18 cellular contexts compared by ENCODE assay signal in the genomic region with DNA sequence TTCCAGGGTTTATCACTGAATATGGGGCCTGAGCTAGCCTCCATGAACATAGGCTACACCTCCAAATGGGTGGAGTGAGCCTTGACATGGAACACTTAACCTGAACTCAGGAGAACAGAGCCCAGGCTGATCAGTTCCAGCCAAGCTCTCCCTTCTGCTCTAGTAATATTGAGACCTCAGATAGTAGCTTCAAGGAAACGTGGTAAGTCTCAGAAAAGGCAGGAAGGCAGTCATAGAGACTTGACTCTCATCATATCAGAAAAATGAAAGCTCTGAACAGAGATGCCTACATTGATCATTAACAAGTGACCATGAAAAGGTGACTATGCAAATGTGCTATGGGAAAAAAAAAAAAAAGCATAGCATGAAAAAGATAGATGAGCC.
DNase-seq lines count a peak whose midpoint lies in the region; ATAC-seq and TF ChIP-seq lines count a peak whose summit lies in the region.
"Had no signal": no experiment of that assay in that cellular context is flagged by ENCODE, and none has a peak within 500 bp of the region (broad histone marks: within the 10 kb centered on the region; RNA-seq: fewer than 3 reads in every experiment).

No MANE protein-coding gene starts in this region.

- no peaks in the 10 kb centered on the region for H3K9me3 Mint-ChIP-seq in stimulated activated naive CD8-positive, alpha-beta T cell treated with anti-CD3 and anti-CD28 coated beads, Interleukin-15, amount 100 ng/mL, for 72 hours
- H3K9me3 Mint-ChIP-seq: activated CD4-positive, alpha-beta memory T cell treated with anti-CD3 and anti-CD28 coated beads for 36 hours; activated naive CD4-positive, alpha-beta T cell treated with anti-CD3 and anti-CD28 coated beads for 36 hours; T-helper 1 cell treated with Interleukin-12 subunit alpha and Interleukin-12 subunit beta and Interleukin-4 antibody, amounts not matched to agents 30 μg/mL and 1 μg/mL, for 36 hours had no signal

- no peak overlapping the region for H3K27ac Mint-ChIP-seq in stimulated activated naive CD8-positive, alpha-beta T cell treated with anti-CD3 and anti-CD28 coated beads, Interleukin-15, amount 100 ng/mL, for 72 hours
- H3K27ac Mint-ChIP-seq: activated CD4-positive, alpha-beta memory T cell treated with anti-CD3 and anti-CD28 coated beads for 36 hours; activated naive CD4-positive, alpha-beta T cell treated with anti-CD3 and anti-CD28 coated beads for 36 hours; T-helper 1 cell treated with Interleukin-12 subunit alpha and Interleukin-12 subunit beta and Interleukin-4 antibody, amounts not matched to agents 30 μg/mL and 1 μg/mL, for 36 hours had no signal

- peak; percentile 74 for ATAC-seq in GM19397 (IDR thresholded peaks at IDR 0.05; ENCODE audit: unreplicated experiment)
- peak; percentile 82 for ATAC-seq in HG02642 (IDR thresholded peaks at IDR 0.05; ENCODE audit: poor library complexity, unreplicated experiment)
- ATAC-seq in HG03196 (IDR thresholded peaks at IDR 0.05; ENCODE audit: unreplicated experiment) = peak; percentile 88
- ATAC-seq in stimulated activated naive CD8-positive, alpha-beta T cell treated with anti-CD3 and anti-CD28 coated beads, Interleukin-15, amount 100 ng/mL, for 72 hours = no peak
- ATAC-seq: A549 had no signal

- no peak overlapping the region for H3K4me3 Mint-ChIP-seq in stimulated activated naive CD8-positive, alpha-beta T cell treated with anti-CD3 and anti-CD28 coated beads, Interleukin-15, amount 100 ng/mL, for 72 hours
- H3K4me3 Mint-ChIP-seq: activated CD4-positive, alpha-beta memory T cell treated with anti-CD3 and anti-CD28 coated beads for 36 hours; activated naive CD4-positive, alpha-beta T cell treated with anti-CD3 and anti-CD28 coated beads for 36 hours; T-helper 1 cell treated with Interleukin-12 subunit alpha and Interleukin-12 subunit beta and Interleukin-4 antibody, amounts not matched to agents 30 μg/mL and 1 μg/mL, for 36 hours had no signal

- TF ChIP-seq CTCF in GM12865 (IDR thresholded peaks at IDR 0.05; ENCODE audit: insufficient read depth, low read depth, low read length, missing control alignments) = no peak

- no peak overlapping the region for H3K4me3 ChIP-seq in GM12865 (ENCODE audit: low read depth, low read length)
- H3K4me3 ChIP-seq: A549, lung, smooth muscle cell, tibial nerve had no signal

- H3K27me3 Mint-ChIP-seq in stimulated activated naive CD8-positive, alpha-beta T cell treated with anti-CD3 and anti-CD28 coated beads, Interleukin-15, amount 100 ng/mL, for 72 hours = peaks cover 8% of the 10 kb centered on the region
- H3K27me3 Mint-ChIP-seq: activated CD4-positive, alpha-beta memory T cell treated with anti-CD3 and anti-CD28 coated beads for 36 hours had no signal

- H3K4me1 Mint-ChIP-seq in stimulated activated naive CD8-positive, alpha-beta T cell treated with anti-CD3 and anti-CD28 coated beads, Interleukin-15, amount 100 ng/mL, for 72 hours = no peaks in the 10 kb centered on the region

- peak; percentile 22 for DNase-seq in GM12865 (ENCODE audit: low read depth)
- no peak for DNase-seq in stimulated activated naive CD8-positive, alpha-beta T cell treated with anti-CD3 and anti-CD28 coated beads, Interleukin-15, amount 100 ng/mL, for 72 hours
- DNase-seq in NCI-H146 treated with DMSO at 0.1 percent for 48 hours (lab: John Stamatoyannopoulos, UW; ENCODE audit: unreplicated experiment) = no peak
- no peak for DNase-seq in NK-92 treated with Interleukin-12 subunit alpha and Interleukin-12 subunit beta, amount 100 ng/mL, for 24 hours (lab: John Stamatoyannopoulos, UW)
- no peak for DNase-seq in NCI-H1105 (lab: John Stamatoyannopoulos, UW)
- DNase-seq: activated CD4-positive, alpha-beta memory T cell treated with anti-CD3 and anti-CD28 coated beads for 36 hours; activated naive CD4-positive, alpha-beta T cell treated with anti-CD3 and anti-CD28 coated beads for 36 hours; central memory CD4-positive, alpha-beta T cell; DMS 273 treated with DMSO at 0.1 percent for 48 hours; Karpas-422 had no signal
